Comparison of ENCODE assay signal across 9 cellular contexts in genomic region chr16:88456356-88457292, GRCh38. TPM values are rescaled to one million over a fixed set of nuclear protein-coding genes. Genes with fewer than 3 reads are reported as not detected.
DNase-seq lines count a peak whose midpoint lies in the region; ATAC-seq and TF ChIP-seq lines count a peak whose summit lies in the region.
"Had no signal": no experiment of that assay in that cellular context is flagged by ENCODE, and none has a peak within 500 bp of the region (broad histone marks: within the 10 kb centered on the region; RNA-seq: fewer than 3 reads in every experiment).

No MANE protein-coding gene starts in this region.

- intact Hi-C loops in heart left ventricle (cut with DNase I): loop anchor here in 1 of 10 donors (10.0 kb wide), 1 partner anchor 248 kb away; the partner anchor contains the start of genes CTU2 and RNF166
- intact Hi-C loops in Right ventricle myocardium superior (cut with DNase I): no loop called here
- intact Hi-C loops in posterior vena cava (cut with DNase I): no loop called here

- H3K9me3 ChIP-seq in heart left ventricle (no peaks in the 10 kb centered on the region), iPS-18c (ENCODE audit: control insufficient read depth, insufficient read depth, low read length) (no peaks in the 10 kb centered on the region)

- ATAC-seq in heart left ventricle (no peak), Right ventricle myocardium superior (ENCODE audit: poor library complexity) (no peak), HG02798 (IDR thresholded peaks at IDR 0.05; ENCODE audit: poor library complexity, unreplicated experiment) (no peak)

- TF ChIP-seq CTCF in heart left ventricle (IDR thresholded peaks at IDR 0.05): no peak

- no peak for TF ChIP-seq POLR2A in heart left ventricle (IDR thresholded peaks at IDR 0.05)

- peaks cover 0 to 22% (median 0%) of the 10 kb centered on the region in 9 donors for H3K27me3 ChIP-seq in heart left ventricle

- H3K27ac ChIP-seq in heart left ventricle: peak overlapping the region in 5 of 12 donors; percentile 39 to 67 (median 55)
- H3K27ac ChIP-seq: epithelial cell of prostate had no signal

- DNase-seq in heart left ventricle: no peak
- DNase-seq in Right ventricle myocardium superior: no peak
- DNase-seq in activated T-cell treated with anti-CD3 and anti-CD28 coated beads, Interleukin-2, amount 50 U/mL, for 1 hour: peak; percentile 67
- peak; percentile 58 to 72 (median 63) for DNase-seq in stimulated activated CD4-positive, alpha-beta T cell treated with anti-CD3 and anti-CD28 coated beads, TNF-alpha, amount 100 ng/mL, for 24 hours (ENCODE audit: low read depth in 3 of 3)
- DNase-seq in NCI-H1436 treated with DMSO at 0.1 percent for 48 hours (lab: John Stamatoyannopoulos, UW): no peak
- no peak for DNase-seq in posterior vena cava (ENCODE audit: low spot score)

- peaks cover 7 to 60% (median 28%) of the 10 kb centered on the region in 12 donors for H3K4me1 ChIP-seq in heart left ventricle

- H3K4me3 ChIP-seq in heart left ventricle (peak overlapping the region in 10 of 12 donors; percentile 48 to 85 (median 70)), iPS-18c (ENCODE audit: insufficient read depth, low read depth, low read length) (peak overlapping the region; percentile 60)

- 83 to 91% (median 86%) methylated on average over 14 of the region's 14 CpGs for WGBS in heart left ventricle, 4 donors

- H3K36me3 ChIP-seq in heart left ventricle: no peaks in the 10 kb centered on the region

RNA-seq across cellular contexts. Expression of gene ZFPM1, which starts 3.5 kb away (rescaled TPM):
- total RNA-seq in heart left ventricle (1 to 10 TPM; 1.3 to 6.1 (median 4.1) TPM), Right ventricle myocardium superior (3.6 TPM), posterior vena cava (1 to 10 TPM; 4.0 to 4.3 TPM)
- 1 to 10 TPM; 1.6 to 6.3 TPM for polyA plus RNA-seq in heart left ventricle

Comparison
In these comparisons a context has a peak if more than half of its experiments do, and no peak if none do; other contexts are left out.
1. DNase-seq: peak in activated T-cell treated with anti-CD3 and anti-CD28 coated beads, Interleukin-2, amount 50 U/mL, for 1 hour (single experiment) and stimulated activated CD4-positive, alpha-beta T cell treated with anti-CD3 and anti-CD28 coated beads, TNF-alpha, amount 100 ng/mL, for 24 hours (3 of 3); none in heart left ventricle (0 of 5), Right ventricle myocardium superior (single experiment), NCI-H1436 treated with DMSO at 0.1 percent for 48 hours (single experiment) and posterior vena cava (single experiment).